ENCODE assay signal across 1 cellular context in the genomic region with DNA sequence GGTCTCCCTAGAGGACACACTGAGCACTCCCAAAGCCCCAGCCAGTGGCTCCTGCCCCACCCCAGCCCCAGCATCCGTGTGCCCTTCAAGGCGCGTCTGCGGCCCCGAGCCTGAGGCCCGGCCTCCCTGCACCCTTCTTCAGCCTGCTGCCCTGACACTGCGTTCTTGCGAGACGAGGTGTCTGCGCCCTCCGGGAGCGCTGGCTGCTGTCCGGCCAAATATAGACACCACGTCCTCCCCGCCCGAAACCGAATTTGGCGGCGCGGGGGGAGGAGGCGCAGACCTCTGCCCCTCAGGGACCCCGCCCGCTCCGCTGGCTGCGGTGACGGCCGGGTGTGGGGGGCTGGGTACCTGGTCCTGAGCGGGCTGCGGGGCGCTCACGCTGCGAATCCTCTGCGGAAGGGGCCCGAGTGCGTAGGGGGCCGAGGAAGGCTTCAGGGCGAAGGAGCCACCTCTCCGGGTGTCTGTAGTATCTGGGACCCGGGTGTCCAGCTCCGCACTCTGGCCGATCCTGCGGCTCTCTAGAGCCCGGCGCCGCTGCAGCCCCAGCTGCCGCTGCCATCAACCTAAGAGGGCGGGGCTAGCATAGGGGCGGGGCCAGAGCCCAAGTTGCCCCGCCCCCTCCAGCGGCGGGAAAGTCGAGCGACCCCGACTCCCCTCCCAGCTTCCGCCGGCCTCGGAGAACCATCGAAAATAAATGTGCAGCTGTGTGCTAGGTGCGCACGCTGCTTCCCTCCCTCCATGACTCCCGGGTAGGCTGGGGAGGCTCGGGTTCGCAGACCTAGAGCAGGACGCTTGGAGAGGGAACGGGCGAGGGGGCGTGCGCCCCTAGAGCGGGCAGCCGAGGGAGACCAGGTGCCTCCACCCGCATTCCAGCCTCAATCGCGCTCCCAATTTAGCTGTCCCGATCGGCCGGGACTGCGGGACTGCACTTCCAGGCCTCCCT.
TF ChIP-seq lines count a peak whose summit lies in the region.

A gene (minus strand): TSS at position 576 of the 946 bp plus-strand sequence. CDS start 1,491 bp downstream, outside the sequence.

TF ChIP-seq in HEK293, 187 proteins besides CTCF, POLR2A, EP300 and RAD21 (continued from another document and continues in another):
- 0 out of 2 replicates have a peak, but pooled peaks have one; percentile 30 for TF ChIP-seq ZEB2 (tag by site-specific recombination; IDR thresholded peaks at IDR 0.05)
- peak; percentile 77 for TF ChIP-seq ZBTB7A (tag by site-specific recombination; IDR thresholded peaks at IDR 0.05; ENCODE audit: low read depth)
- no peak for TF ChIP-seq ZNF10 (tag by site-specific recombination; IDR thresholded peaks at IDR 0.05)
- TF ChIP-seq ZNF184 (tag by site-specific recombination; IDR thresholded peaks at IDR 0.05): 0 out of 2 replicates have a peak, but pooled peaks have one; percentile 9
- TF ChIP-seq, protein P1, sequence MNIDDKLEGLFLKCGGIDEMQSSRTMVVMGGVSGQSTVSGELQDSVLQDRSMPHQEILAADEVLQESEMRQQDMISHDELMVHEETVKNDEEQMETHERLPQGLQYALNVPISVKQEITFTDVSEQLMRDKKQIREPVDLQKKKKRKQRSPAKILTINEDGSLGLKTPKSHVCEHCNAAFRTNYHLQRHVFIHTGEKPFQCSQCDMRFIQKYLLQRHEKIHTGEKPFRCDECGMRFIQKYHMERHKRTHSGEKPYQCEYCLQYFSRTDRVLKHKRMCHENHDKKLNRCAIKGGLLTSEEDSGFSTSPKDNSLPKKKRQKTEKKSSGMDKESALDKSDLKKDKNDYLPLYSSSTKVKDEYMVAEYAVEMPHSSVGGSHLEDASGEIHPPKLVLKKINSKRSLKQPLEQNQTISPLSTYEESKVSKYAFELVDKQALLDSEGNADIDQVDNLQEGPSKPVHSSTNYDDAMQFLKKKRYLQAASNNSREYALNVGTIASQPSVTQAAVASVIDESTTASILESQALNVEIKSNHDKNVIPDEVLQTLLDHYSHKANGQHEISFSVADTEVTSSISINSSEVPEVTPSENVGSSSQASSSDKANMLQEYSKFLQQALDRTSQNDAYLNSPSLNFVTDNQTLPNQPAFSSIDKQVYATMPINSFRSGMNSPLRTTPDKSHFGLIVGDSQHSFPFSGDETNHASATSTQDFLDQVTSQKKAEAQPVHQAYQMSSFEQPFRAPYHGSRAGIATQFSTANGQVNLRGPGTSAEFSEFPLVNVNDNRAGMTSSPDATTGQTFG (tag by site-specific recombination; IDR thresholded peaks at IDR 0.05; ENCODE audit: borderline replicate concordance): no peak
- TF ChIP-seq ZNF335 (tag by site-specific recombination; conservative IDR thresholded peaks at IDR 0.05): peak; percentile 98
- peak; percentile 74 for TF ChIP-seq KLF8 (tag by site-specific recombination; IDR thresholded peaks at IDR 0.05)
- TF ChIP-seq, protein P2, sequence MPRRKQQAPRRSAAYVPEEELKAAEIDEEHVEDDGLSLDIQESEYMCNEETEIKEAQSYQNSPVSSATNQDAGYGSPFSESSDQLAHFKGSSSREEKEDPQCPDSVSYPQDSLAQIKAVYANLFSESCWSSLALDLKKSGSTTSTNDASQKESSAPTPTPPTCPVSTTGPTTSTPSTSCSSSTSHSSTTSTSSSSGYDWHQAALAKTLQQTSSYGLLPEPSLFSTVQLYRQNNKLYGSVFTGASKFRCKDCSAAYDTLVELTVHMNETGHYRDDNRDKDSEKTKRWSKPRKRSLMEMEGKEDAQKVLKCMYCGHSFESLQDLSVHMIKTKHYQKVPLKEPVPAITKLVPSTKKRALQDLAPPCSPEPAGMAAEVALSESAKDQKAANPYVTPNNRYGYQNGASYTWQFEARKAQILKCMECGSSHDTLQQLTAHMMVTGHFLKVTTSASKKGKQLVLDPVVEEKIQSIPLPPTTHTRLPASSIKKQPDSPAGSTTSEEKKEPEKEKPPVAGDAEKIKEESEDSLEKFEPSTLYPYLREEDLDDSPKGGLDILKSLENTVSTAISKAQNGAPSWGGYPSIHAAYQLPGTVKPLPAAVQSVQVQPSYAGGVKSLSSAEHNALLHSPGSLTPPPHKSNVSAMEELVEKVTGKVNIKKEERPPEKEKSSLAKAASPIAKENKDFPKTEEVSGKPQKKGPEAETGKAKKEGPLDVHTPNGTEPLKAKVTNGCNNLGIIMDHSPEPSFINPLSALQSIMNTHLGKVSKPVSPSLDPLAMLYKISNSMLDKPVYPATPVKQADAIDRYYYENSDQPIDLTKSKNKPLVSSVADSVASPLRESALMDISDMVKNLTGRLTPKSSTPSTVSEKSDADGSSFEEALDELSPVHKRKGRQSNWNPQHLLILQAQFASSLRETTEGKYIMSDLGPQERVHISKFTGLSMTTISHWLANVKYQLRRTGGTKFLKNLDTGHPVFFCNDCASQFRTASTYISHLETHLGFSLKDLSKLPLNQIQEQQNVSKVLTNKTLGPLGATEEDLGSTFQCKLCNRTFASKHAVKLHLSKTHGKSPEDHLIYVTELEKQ (tag by site-specific recombination; IDR thresholded peaks at IDR 0.05; ENCODE audit: borderline replicate concordance): no peak
- TF ChIP-seq ZNF404 (tag by site-specific recombination; IDR thresholded peaks at IDR 0.05): no peak
- peak; percentile 46; the same call in 1 of the 2 replicates for TF ChIP-seq ZNF629 (tag by site-specific recombination; IDR thresholded peaks at IDR 0.05)
- TF ChIP-seq ZNF664 (tag by site-specific recombination; IDR thresholded peaks at IDR 0.05): no peak
- TF ChIP-seq ZNF114 (tag by site-specific recombination; IDR thresholded peaks at IDR 0.05): no peak
- TF ChIP-seq, protein P3, sequence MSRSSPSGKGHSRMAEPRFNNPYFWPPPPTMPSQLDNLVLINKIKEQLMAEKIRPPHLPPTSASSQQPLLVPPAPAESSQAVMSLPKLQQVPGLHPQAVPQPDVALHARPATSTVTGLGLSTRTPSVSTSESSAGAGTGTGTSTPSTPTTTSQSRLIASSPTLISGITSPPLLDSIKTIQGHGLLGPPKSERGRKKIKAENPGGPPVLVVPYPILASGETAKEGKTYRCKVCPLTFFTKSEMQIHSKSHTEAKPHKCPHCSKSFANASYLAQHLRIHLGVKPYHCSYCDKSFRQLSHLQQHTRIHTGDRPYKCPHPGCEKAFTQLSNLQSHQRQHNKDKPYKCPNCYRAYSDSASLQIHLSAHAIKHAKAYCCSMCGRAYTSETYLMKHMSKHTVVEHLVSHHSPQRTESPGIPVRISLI (tag by site-specific recombination; IDR thresholded peaks at IDR 0.05): no peak
- no peak for TF ChIP-seq SCRT2 (tag by site-specific recombination; IDR thresholded peaks at IDR 0.05)
- no peak for TF ChIP-seq ZNF19 (tag by site-specific recombination; IDR thresholded peaks at IDR 0.05; ENCODE audit: low read depth)
- TF ChIP-seq, protein P4, sequence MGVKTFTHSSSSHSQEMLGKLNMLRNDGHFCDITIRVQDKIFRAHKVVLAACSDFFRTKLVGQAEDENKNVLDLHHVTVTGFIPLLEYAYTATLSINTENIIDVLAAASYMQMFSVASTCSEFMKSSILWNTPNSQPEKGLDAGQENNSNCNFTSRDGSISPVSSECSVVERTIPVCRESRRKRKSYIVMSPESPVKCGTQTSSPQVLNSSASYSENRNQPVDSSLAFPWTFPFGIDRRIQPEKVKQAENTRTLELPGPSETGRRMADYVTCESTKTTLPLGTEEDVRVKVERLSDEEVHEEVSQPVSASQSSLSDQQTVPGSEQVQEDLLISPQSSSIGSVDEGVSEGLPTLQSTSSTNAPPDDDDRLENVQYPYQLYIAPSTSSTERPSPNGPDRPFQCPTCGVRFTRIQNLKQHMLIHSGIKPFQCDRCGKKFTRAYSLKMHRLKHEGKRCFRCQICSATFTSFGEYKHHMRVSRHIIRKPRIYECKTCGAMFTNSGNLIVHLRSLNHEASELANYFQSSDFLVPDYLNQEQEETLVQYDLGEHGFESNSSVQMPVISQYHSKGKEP (tag by site-specific recombination; IDR thresholded peaks at IDR 0.05): peak; percentile 49; the same call in 1 of the 2 replicates
- TF ChIP-seq ZNF248 (tag by site-specific recombination; IDR thresholded peaks at IDR 0.05): no peak
- no peak for TF ChIP-seq ZNF658 (tag by site-specific recombination; IDR thresholded peaks at IDR 0.05)
- no peak for TF ChIP-seq ZNF223 (tag by site-specific recombination; IDR thresholded peaks at IDR 0.05)
- TF ChIP-seq, protein P5, sequence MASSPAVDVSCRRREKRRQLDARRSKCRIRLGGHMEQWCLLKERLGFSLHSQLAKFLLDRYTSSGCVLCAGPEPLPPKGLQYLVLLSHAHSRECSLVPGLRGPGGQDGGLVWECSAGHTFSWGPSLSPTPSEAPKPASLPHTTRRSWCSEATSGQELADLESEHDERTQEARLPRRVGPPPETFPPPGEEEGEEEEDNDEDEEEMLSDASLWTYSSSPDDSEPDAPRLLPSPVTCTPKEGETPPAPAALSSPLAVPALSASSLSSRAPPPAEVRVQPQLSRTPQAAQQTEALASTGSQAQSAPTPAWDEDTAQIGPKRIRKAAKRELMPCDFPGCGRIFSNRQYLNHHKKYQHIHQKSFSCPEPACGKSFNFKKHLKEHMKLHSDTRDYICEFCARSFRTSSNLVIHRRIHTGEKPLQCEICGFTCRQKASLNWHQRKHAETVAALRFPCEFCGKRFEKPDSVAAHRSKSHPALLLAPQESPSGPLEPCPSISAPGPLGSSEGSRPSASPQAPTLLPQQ (tag by site-specific recombination; IDR thresholded peaks at IDR 0.05): no peak
- 0 out of 2 replicates have a peak, but pooled peaks have one; percentile 3 for TF ChIP-seq ZNF596 (tag by site-specific recombination; IDR thresholded peaks at IDR 0.05)
- TF ChIP-seq ZNF600 (tag by site-specific recombination; IDR thresholded peaks at IDR 0.05): no peak; the same call in 1 of the 2 replicates
- TF ChIP-seq, protein P6, sequence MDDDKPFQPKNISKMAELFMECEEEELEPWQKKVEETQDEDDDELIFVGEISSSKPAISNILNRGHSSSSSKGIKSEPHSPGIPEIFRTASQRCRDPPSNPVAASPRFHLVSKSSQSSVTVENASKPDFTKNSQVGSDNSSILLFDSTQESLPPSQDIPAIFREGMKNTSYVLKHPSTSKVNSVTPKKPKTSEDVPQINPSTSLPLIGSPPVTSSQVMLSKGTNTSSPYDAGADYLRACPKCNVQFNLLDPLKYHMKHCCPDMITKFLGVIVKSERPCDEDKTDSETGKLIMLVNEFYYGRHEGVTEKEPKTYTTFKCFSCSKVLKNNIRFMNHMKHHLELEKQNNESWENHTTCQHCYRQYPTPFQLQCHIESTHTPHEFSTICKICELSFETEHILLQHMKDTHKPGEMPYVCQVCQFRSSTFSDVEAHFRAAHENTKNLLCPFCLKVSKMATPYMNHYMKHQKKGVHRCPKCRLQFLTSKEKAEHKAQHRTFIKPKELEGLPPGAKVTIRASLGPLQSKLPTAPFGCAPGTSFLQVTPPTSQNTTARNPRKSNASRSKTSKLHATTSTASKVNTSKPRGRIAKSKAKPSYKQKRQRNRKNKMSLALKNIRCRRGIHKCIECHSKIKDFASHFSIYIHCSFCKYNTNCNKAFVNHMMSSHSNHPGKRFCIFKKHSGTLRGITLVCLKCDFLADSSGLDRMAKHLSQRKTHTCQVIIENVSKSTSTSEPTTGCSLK (tag by site-specific recombination; IDR thresholded peaks at IDR 0.05): no peak
- TF ChIP-seq ZNF585B (tag by site-specific recombination; IDR thresholded peaks at IDR 0.05): no peak
- no peak for TF ChIP-seq ZNF169 (tag by site-specific recombination; IDR thresholded peaks at IDR 0.05)
- TF ChIP-seq ZNF175 (tag by site-specific recombination; IDR thresholded peaks at IDR 0.05): no peak
- TF ChIP-seq, protein P7, sequence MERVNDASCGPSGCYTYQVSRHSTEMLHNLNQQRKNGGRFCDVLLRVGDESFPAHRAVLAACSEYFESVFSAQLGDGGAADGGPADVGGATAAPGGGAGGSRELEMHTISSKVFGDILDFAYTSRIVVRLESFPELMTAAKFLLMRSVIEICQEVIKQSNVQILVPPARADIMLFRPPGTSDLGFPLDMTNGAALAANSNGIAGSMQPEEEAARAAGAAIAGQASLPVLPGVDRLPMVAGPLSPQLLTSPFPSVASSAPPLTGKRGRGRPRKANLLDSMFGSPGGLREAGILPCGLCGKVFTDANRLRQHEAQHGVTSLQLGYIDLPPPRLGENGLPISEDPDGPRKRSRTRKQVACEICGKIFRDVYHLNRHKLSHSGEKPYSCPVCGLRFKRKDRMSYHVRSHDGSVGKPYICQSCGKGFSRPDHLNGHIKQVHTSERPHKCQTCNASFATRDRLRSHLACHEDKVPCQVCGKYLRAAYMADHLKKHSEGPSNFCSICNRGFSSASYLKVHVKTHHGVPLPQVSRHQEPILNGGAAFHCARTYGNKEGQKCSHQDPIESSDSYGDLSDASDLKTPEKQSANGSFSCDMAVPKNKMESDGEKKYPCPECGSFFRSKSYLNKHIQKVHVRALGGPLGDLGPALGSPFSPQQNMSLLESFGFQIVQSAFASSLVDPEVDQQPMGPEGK (tag by site-specific recombination; IDR thresholded peaks at IDR 0.05): peak; percentile 52; the same call in 1 of the 2 replicates
- TF ChIP-seq ZNF791 (tag by site-specific recombination; IDR thresholded peaks at IDR 0.05): no peak
- no peak for TF ChIP-seq GLI2 (tag by site-specific recombination; IDR thresholded peaks at IDR 0.05; ENCODE audit: borderline replicate concordance, low read depth)
- TF ChIP-seq ZBTB17 (tag by site-specific recombination; IDR thresholded peaks at IDR 0.05): peak; percentile 90
- TF ChIP-seq ZNF48 (tag by site-specific recombination; IDR thresholded peaks at IDR 0.05): no peak
- no peak for TF ChIP-seq ZNF792 (tag by site-specific recombination; IDR thresholded peaks at IDR 0.05)
- TF ChIP-seq ZNF501 (tag by site-specific recombination; IDR thresholded peaks at IDR 0.05): no peak
- TF ChIP-seq, protein P8, sequence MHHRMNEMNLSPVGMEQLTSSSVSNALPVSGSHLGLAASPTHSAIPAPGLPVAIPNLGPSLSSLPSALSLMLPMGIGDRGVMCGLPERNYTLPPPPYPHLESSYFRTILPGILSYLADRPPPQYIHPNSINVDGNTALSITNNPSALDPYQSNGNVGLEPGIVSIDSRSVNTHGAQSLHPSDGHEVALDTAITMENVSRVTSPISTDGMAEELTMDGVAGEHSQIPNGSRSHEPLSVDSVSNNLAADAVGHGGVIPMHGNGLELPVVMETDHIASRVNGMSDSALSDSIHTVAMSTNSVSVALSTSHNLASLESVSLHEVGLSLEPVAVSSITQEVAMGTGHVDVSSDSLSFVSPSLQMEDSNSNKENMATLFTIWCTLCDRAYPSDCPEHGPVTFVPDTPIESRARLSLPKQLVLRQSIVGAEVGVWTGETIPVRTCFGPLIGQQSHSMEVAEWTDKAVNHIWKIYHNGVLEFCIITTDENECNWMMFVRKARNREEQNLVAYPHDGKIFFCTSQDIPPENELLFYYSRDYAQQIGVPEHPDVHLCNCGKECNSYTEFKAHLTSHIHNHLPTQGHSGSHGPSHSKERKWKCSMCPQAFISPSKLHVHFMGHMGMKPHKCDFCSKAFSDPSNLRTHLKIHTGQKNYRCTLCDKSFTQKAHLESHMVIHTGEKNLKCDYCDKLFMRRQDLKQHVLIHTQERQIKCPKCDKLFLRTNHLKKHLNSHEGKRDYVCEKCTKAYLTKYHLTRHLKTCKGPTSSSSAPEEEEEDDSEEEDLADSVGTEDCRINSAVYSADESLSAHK (tag by site-specific recombination; IDR thresholded peaks at IDR 0.05): no peak
- TF ChIP-seq ZNF423 (tag by site-specific recombination; IDR thresholded peaks at IDR 0.05): no peak
